ENCODE assay signal across 15 cellular contexts in genomic region chr9:4815381-4815956, GRCh38. TPM values are rescaled to one million over a fixed set of nuclear protein-coding genes. Genes with fewer than 3 reads are reported as not detected.
A peak's percentile ranks its signal among the peaks of the same experiment; 100 is the strongest.
DNase-seq lines count a peak whose midpoint lies in the region; ATAC-seq and TF ChIP-seq lines count a peak whose summit lies in the region.
"Had no signal": no experiment of that assay in that cellular context is flagged by ENCODE, and none has a peak within 500 bp of the region (broad histone marks: within the 10 kb centered on the region; RNA-seq: fewer than 3 reads in every experiment).

No MANE protein-coding gene starts in this region.

- no peaks in the 10 kb centered on the region for H3K27me3 ChIP-seq in upper lobe of right lung
- H3K27me3 ChIP-seq: suprapubic skin had no signal

- DNase-seq in activated naive CD4-positive, alpha-beta T cell treated with Interleukin-2 at 50 U/mL for 16 hours = no peak
- DNase-seq in activated T-helper 2 cell treated with anti-CD3 and anti-CD28 coated beads, Interferon-gamma antibody, Interleukin-2, Interleukin-4, amounts not matched to agents 10 μg/mL and 5 μg/mL and 100 μg/mL, durations not matched to agents 14 hours and 24 hours and 36 hours (ENCODE audit: low spot score) = no peak
- no peak for DNase-seq in upper lobe of right lung
- DNase-seq in NCI-H2227 treated with DMSO at 0.1 percent for 48 hours (lab: John Stamatoyannopoulos, UW) = no peak
- DNase-seq in Right ventricle myocardium superior = no peak
- no peak for DNase-seq in SK-N-DZ (ENCODE audit: low spot score)
- DNase-seq: effector memory CD4-positive, alpha-beta T cell; HFFc6; left ventricle myocardium superior; NCI-H1417; NCI-H82; stimulated activated CD4-positive, alpha-beta T cell treated with anti-CD3 and anti-CD28 coated beads, Interleukin-4, amount 100 ng/mL, for 24 hours had no signal

- H3K36me3 ChIP-seq in upper lobe of right lung = no peaks in the 10 kb centered on the region
- H3K36me3 ChIP-seq: suprapubic skin had no signal

- H3K27ac Mint-ChIP-seq in activated naive CD4-positive, alpha-beta T cell treated with anti-CD3 and anti-CD28 coated beads, Interleukin-2, amount 50 U/mL, for 24 hours = peak overlapping the region; percentile 78
- peak overlapping the region; percentile 15 for H3K27ac Mint-ChIP-seq in activated T-helper 2 cell treated with anti-CD3 and anti-CD28 coated beads, Interferon-gamma antibody, Interleukin-2, Interleukin-4, amounts not matched to agents 10 μg/mL and 5 μg/mL and 100 μg/mL, durations not matched to agents 14 hours and 24 hours and 36 hours
- H3K27ac Mint-ChIP-seq: HFFc6 had no signal

- H3K27me3 Mint-ChIP-seq in activated naive CD4-positive, alpha-beta T cell treated with anti-CD3 and anti-CD28 coated beads, Interleukin-2, amount 50 U/mL, for 24 hours = no peaks in the 10 kb centered on the region
- H3K27me3 Mint-ChIP-seq in activated T-helper 2 cell treated with anti-CD3 and anti-CD28 coated beads, Interferon-gamma antibody, Interleukin-2, Interleukin-4, amounts not matched to agents 10 μg/mL and 5 μg/mL and 100 μg/mL, durations not matched to agents 14 hours and 24 hours and 36 hours (ENCODE audit: low read depth) = no peaks in the 10 kb centered on the region

- ATAC-seq in HG02870 (IDR thresholded peaks at IDR 0.05; ENCODE audit: unreplicated experiment) = peak; percentile 18
- no peak for ATAC-seq in upper lobe of right lung
- no peak for ATAC-seq in Right ventricle myocardium superior (ENCODE audit: poor library complexity)

- H3K36me3 Mint-ChIP-seq in activated naive CD4-positive, alpha-beta T cell treated with anti-CD3 and anti-CD28 coated beads, Interleukin-2, amount 50 U/mL, for 24 hours = peaks cover 24% of the 10 kb centered on the region
- peaks cover 48% of the 10 kb centered on the region for H3K36me3 Mint-ChIP-seq in activated T-helper 2 cell treated with anti-CD3 and anti-CD28 coated beads, Interferon-gamma antibody, Interleukin-2, Interleukin-4, amounts not matched to agents 10 μg/mL and 5 μg/mL and 100 μg/mL, durations not matched to agents 14 hours and 24 hours and 36 hours (ENCODE audit: low read depth)

- peaks cover 11% of the 10 kb centered on the region for H3K9me3 Mint-ChIP-seq in activated naive CD4-positive, alpha-beta T cell treated with anti-CD3 and anti-CD28 coated beads, Interleukin-2, amount 50 U/mL, for 24 hours
- peaks cover 22% of the 10 kb centered on the region for H3K9me3 Mint-ChIP-seq in activated T-helper 2 cell treated with anti-CD3 and anti-CD28 coated beads, Interferon-gamma antibody, Interleukin-2, Interleukin-4, amounts not matched to agents 10 μg/mL and 5 μg/mL and 100 μg/mL, durations not matched to agents 14 hours and 24 hours and 36 hours
- H3K9me3 Mint-ChIP-seq: HFFc6 had no signal

- H3K4me3 ChIP-seq in upper lobe of right lung = no peak overlapping the region
- H3K4me3 ChIP-seq: suprapubic skin had no signal

- intact Hi-C loops in activated T-helper 2 cell treated with anti-CD3 and anti-CD28 coated beads, Interferon-gamma antibody, Interleukin-2, Interleukin-4, amounts not matched to agents 10 μg/mL and 5 μg/mL and 100 μg/mL, durations not matched to agents 14 hours and 24 hours and 36 hours (cut with micrococcal nuclease) = no loop called here
- intact Hi-C loops in upper lobe of right lung (cut with DNase I) (no loop called here), Right ventricle myocardium superior (cut with DNase I) (no loop called here)

- no peaks in the 10 kb centered on the region for H3K9me3 ChIP-seq in upper lobe of right lung

- peaks cover 51% of the 10 kb centered on the region for H3K4me1 Mint-ChIP-seq in activated naive CD4-positive, alpha-beta T cell treated with anti-CD3 and anti-CD28 coated beads, Interleukin-2, amount 50 U/mL, for 24 hours
- H3K4me1 Mint-ChIP-seq in activated T-helper 2 cell treated with anti-CD3 and anti-CD28 coated beads, Interferon-gamma antibody, Interleukin-2, Interleukin-4, amounts not matched to agents 10 μg/mL and 5 μg/mL and 100 μg/mL, durations not matched to agents 14 hours and 24 hours and 36 hours (ENCODE audit: low read depth) = peaks cover 36% of the 10 kb centered on the region

- H3K4me1 ChIP-seq in upper lobe of right lung = no peaks in the 10 kb centered on the region
- H3K4me1 ChIP-seq: suprapubic skin had no signal

- no peak for TF ChIP-seq CTCF in upper lobe of right lung (IDR thresholded peaks at IDR 0.05)

- H3K27ac ChIP-seq in upper lobe of right lung = peak overlapping the region; percentile 7
- H3K27ac ChIP-seq: suprapubic skin had no signal

- H3K4me3 Mint-ChIP-seq in activated naive CD4-positive, alpha-beta T cell treated with anti-CD3 and anti-CD28 coated beads, Interleukin-2, amount 50 U/mL, for 24 hours = no peak overlapping the region
- no peak overlapping the region for H3K4me3 Mint-ChIP-seq in activated T-helper 2 cell treated with anti-CD3 and anti-CD28 coated beads, Interferon-gamma antibody, Interleukin-2, Interleukin-4, amounts not matched to agents 10 μg/mL and 5 μg/mL and 100 μg/mL, durations not matched to agents 14 hours and 24 hours and 36 hours (ENCODE audit: low read depth)
- H3K4me3 Mint-ChIP-seq: HFFc6 had no signal

RNA-seq across cellular contexts. Expression of gene RCL1, which starts 22.7 kb away (rescaled TPM):
- total RNA-seq in activated T-helper 2 cell treated with anti-CD3 and anti-CD28 coated beads, Interferon-gamma antibody, Interleukin-2, Interleukin-4, amounts not matched to agents 10 μg/mL and 5 μg/mL and 100 μg/mL, durations not matched to agents 14 hours and 24 hours and 36 hours = 34.5 and 36.3 TPM in 2 replicates
- 19.6 TPM for total RNA-seq in upper lobe of right lung
- total RNA-seq in Right ventricle myocardium superior = 4.5 TPM
- 10.0 and 18.5 TPM in 2 replicates for polyA plus RNA-seq in SK-N-DZ (2014; cell fraction: cytosol; rRNA removed)
- 10.7 and 18.6 TPM in 2 replicates for polyA plus RNA-seq in SK-N-DZ (2014; cell fraction: nucleus; rRNA removed)
